ENCODE assay signal across 9 cellular contexts in genomic region chr11:111976614-111977140, GRCh38. TPM values are rescaled to one million over a fixed set of nuclear protein-coding genes. Genes with fewer than 3 reads are reported as not detected.
DNase-seq lines count a peak whose midpoint lies in the region; ATAC-seq, FAIRE-seq and TF ChIP-seq lines count a peak whose summit lies in the region.
"Had no signal": no experiment of that assay in that cellular context is flagged by ENCODE, and none has a peak within 500 bp of the region (broad histone marks: within the 10 kb centered on the region; RNA-seq: fewer than 3 reads in every experiment).

No MANE protein-coding gene starts in this region.

- peaks cover 5% of the 10 kb centered on the region for H3K36me3 Mint-ChIP-seq in activated naive CD8-positive, alpha-beta T cell

- H3K4me3 Mint-ChIP-seq in activated naive CD8-positive, alpha-beta T cell, result peak overlapping the region; percentile 74

- intact Hi-C loops in left cardiac atrium (cut with DNase I), result loop anchor here (5.0 to 10.0 kb wide), 3 partner anchors 34 to 102 kb away; partner anchors contain the start of genes ALG9 (in 1 of the 2), CFAP68 (in 1 of the 2), DIXDC1 (in 1 of the 2) and FDXACB1 (in 1 of the 2)

- H3K4me1 Mint-ChIP-seq in activated naive CD8-positive, alpha-beta T cell (ENCODE audit: low read depth), result peaks cover 11% of the 10 kb centered on the region

- H3K9me3 Mint-ChIP-seq in activated naive CD8-positive, alpha-beta T cell (ENCODE audit: low read depth), result no peaks in the 10 kb centered on the region

- peak overlapping the region; percentile 67 for H3K4me3 ChIP-seq in retinal pigment epithelial cell (ENCODE audit: low read length)

- peak; percentile 51 to 55 for ATAC-seq in left cardiac atrium

- no peak for TF ChIP-seq POLR2A in GM12892 (IDR thresholded peaks at IDR 0.05; ENCODE audit: low read depth, low read length)

- peaks cover 9% of the 10 kb centered on the region for H3K27me3 Mint-ChIP-seq in activated naive CD8-positive, alpha-beta T cell

- TF ChIP-seq CTCF in retinal pigment epithelial cell (conservative IDR thresholded peaks at IDR 0.05; ENCODE audit: low read depth, low read length), result no peak
- TF ChIP-seq CTCF in GM10248 (IDR thresholded peaks at IDR 0.05; ENCODE audit: control extremely low read depth, extremely low read depth, low read depth, missing control alignments), result no peak

- FAIRE-seq in GM12892 (lab: Jason Lieb, UNC), result no peak

- no peak overlapping the region for H3K27ac Mint-ChIP-seq in activated naive CD8-positive, alpha-beta T cell

- CTCF ChIA-PET in GM10248 (lab: Yijun Ruan, JAX), result interaction anchor here (1.4 to 3.6 kb wide), 3 partner anchors 22 to 45 kb away, joined by 5 to 10 read pairs (median 5); no protein-coding TSS in a partner anchor

- DNase-seq in ELR (ENCODE audit: low read depth), result peak; percentile 15
- peak; percentile 45 for DNase-seq in left cardiac atrium
- DNase-seq in retinal pigment epithelial cell (ENCODE audit: low read depth), result no peak
- DNase-seq in activated gamma-delta T cell (lab: John Stamatoyannopoulos, UW), result no peak
- no peak for DNase-seq in OCI-M2 (lab: John Stamatoyannopoulos, UW; ENCODE audit: unreplicated experiment)
- DNase-seq in GM12892 (ENCODE audit: insufficient read length), result no peak
- no peak for DNase-seq in GM10248 (ENCODE audit: extremely low spot score)

- POLR2A ChIA-PET in GM10248 (lab: Yijun Ruan, JAX), result no interaction called here

RNA-seq across cellular contexts. Expression of gene DIXDC1, which starts 39.5 kb away (rescaled TPM):
- total RNA-seq in left cardiac atrium, result 10 to 100 TPM; 19.5 to 28.1 TPM
- 1.7 TPM for polyA plus RNA-seq in GM12892 (2012; ENCODE audit: missing spikeins)

RNA-seq across cellular contexts. Expression of gene DLAT, which starts 48.5 kb away (rescaled TPM):
- total RNA-seq in left cardiac atrium, result 100 to 1,000 TPM in 1 of 2 donors, 10 to 100 TPM in 1; 98.7 to 130 TPM
- polyA plus RNA-seq in GM12892 (2012; ENCODE audit: missing spikeins), result 35.4 TPM

RNA-seq across cellular contexts. Expression of gene C11orf52, which starts 58.0 kb away (rescaled TPM):
- 1 to 10 TPM; 1.6 to 3.3 TPM for total RNA-seq in left cardiac atrium
- polyA plus RNA-seq in GM12892 (2012; ENCODE audit: missing spikeins), result not detected
- total RNA-seq: SJSA1 had no signal

Comparison
In these comparisons a context has a peak if more than half of its experiments do, and no peak if none do; other contexts are left out.
1. DNase-seq: peak in ELR (single experiment) and left cardiac atrium (single experiment); none in retinal pigment epithelial cell (single experiment), activated gamma-delta T cell (single experiment), OCI-M2 (single experiment), GM12892 (single experiment) and GM10248 (single experiment).